Comparison of ENCODE assay signal across 10 cellular contexts in the genomic region with DNA sequence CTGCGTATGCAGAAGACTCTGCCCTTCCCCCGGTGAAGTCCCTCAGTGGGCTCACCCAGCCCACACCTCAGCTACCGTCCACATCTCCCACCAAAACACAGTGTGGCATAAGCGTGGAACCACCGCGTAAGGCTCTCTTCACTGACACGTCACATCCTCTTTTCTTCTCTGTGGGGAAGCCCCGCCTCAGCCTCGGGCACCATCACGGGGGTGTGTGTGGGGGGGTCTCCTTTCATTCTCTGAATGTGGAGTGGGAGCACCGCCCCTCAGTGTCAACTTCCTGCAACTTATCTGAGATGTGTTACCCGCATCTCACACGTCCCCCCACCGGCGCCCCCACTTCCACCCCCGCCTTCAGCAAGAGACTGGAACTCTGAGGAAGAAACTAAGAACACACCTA.
DNase-seq lines count a peak whose midpoint lies in the region; ATAC-seq and TF ChIP-seq lines count a peak whose summit lies in the region.
"Had no signal": no experiment of that assay in that cellular context is flagged by ENCODE, and none has a peak within 500 bp of the region (broad histone marks: within the 10 kb centered on the region; RNA-seq: fewer than 3 reads in every experiment).

No MANE protein-coding gene starts in this region.

- ATAC-seq in central memory CD8-positive, alpha-beta T cell (replicated peaks; ENCODE audit: extremely low read depth, poor library complexity, severe bottlenecking): peak; percentile 97
- ATAC-seq in GM21423 (IDR thresholded peaks at IDR 0.05; ENCODE audit: unreplicated experiment) (no peak), GM21723 (IDR thresholded peaks at IDR 0.05; ENCODE audit: unreplicated experiment) (no peak), HG03025 (IDR thresholded peaks at IDR 0.05; ENCODE audit: low FRiP score, unreplicated experiment) (no peak)

- no peaks in the 10 kb centered on the region for H3F3A ChIP-seq in DOHH2 (ENCODE audit: control insufficient read depth, insufficient read depth)

- no peaks in the 10 kb centered on the region for H4K20me1 ChIP-seq in DOHH2 (ENCODE audit: control insufficient read depth, insufficient read depth, low read depth, low read length)
- H4K20me1 ChIP-seq: BLaER1 treated with 17β-estradiol and CSF1 and Interleukin-3, amounts not matched to agents 10 nM and 100 nM had no signal

- no peaks in the 10 kb centered on the region for H3K9me2 ChIP-seq in DOHH2 (replicated peaks; ENCODE audit: control insufficient read depth, low read length)

- no peaks in the 10 kb centered on the region for H3K36me3 ChIP-seq in DOHH2 (ENCODE audit: control insufficient read depth, low read length)
- H3K36me3 ChIP-seq in vagina: no peaks in the 10 kb centered on the region
- H3K36me3 ChIP-seq: BLaER1 treated with 17β-estradiol and CSF1 and Interleukin-3, amounts not matched to agents 10 nM and 100 nM had no signal

- no peaks in the 10 kb centered on the region for H3K27me3 Mint-ChIP-seq in central memory CD8-positive, alpha-beta T cell

- peaks cover 8% of the 10 kb centered on the region for H3K36me3 Mint-ChIP-seq in central memory CD8-positive, alpha-beta T cell (ENCODE audit: insufficient read depth)

- no peak overlapping the region for H3K27ac ChIP-seq in DOHH2 (ENCODE audit: low read depth, low read length)
- no peak overlapping the region for H3K27ac ChIP-seq in vagina
- H3K27ac ChIP-seq: BLaER1 treated with 17β-estradiol and CSF1 and Interleukin-3, amounts not matched to agents 10 nM and 100 nM had no signal

- no peaks in the 10 kb centered on the region for H3K9me3 Mint-ChIP-seq in central memory CD8-positive, alpha-beta T cell
- H3K9me3 Mint-ChIP-seq: nephron had no signal

- H3K79me2 ChIP-seq in DOHH2 (ENCODE audit: control insufficient read depth, low read length): no peaks in the 10 kb centered on the region

- H3K27me3 ChIP-seq in DOHH2 (ENCODE audit: control insufficient read depth, low read length) (peaks cover 5% of the 10 kb centered on the region), vagina (no peaks in the 10 kb centered on the region)
- H3K27me3 ChIP-seq: BLaER1 treated with 17β-estradiol and CSF1 and Interleukin-3, amounts not matched to agents 10 nM and 100 nM had no signal

- H3K4me3 ChIP-seq in DOHH2 (ENCODE audit: low read length) (no peak overlapping the region), vagina (no peak overlapping the region)
- H3K4me3 ChIP-seq: BLaER1 treated with 17β-estradiol and CSF1 and Interleukin-3, amounts not matched to agents 10 nM and 100 nM had no signal

- peak overlapping the region; percentile 99 for H3K27ac Mint-ChIP-seq in central memory CD8-positive, alpha-beta T cell (ENCODE audit: low read depth)
- H3K27ac Mint-ChIP-seq: nephron had no signal

- H3K9me3 ChIP-seq in DOHH2 (ENCODE audit: control insufficient read depth, insufficient read depth, low read length) (no peaks in the 10 kb centered on the region), vagina (no peaks in the 10 kb centered on the region)

- peak overlapping the region; percentile 82 for H3K4me3 Mint-ChIP-seq in central memory CD8-positive, alpha-beta T cell
- H3K4me3 Mint-ChIP-seq: nephron had no signal

- no peak for TF ChIP-seq CTCF in DOHH2 (IDR thresholded peaks at IDR 0.05; ENCODE audit: low read depth, low read length, poor library complexity, severe bottlenecking)
- no peak for TF ChIP-seq CTCF in vagina (IDR thresholded peaks at IDR 0.05)

- DNase-seq in activated CD4-positive, alpha-beta T cell treated with anti-CD3 and anti-CD28 coated beads, Interleukin-2, amount 50 U/mL, for 4 hours: peak; percentile 72 to 78
- DNase-seq in central memory CD8-positive, alpha-beta T cell (ENCODE audit: low spot score in 2 of 2): peak; percentile 72 to 93
- DNase-seq in stimulated activated CD4-positive, alpha-beta T cell treated with anti-CD3 and anti-CD28 coated beads, Interleukin-4, amount 100 ng/mL, for 24 hours: peak; percentile 72
- DNase-seq in vagina (ENCODE audit: extremely low spot score in 2 of 2): no peak

- peaks cover 32% of the 10 kb centered on the region for H3K4me1 Mint-ChIP-seq in central memory CD8-positive, alpha-beta T cell
- H3K4me1 Mint-ChIP-seq: nephron had no signal

- H3K4me2 ChIP-seq in DOHH2 (ENCODE audit: low read length): peak overlapping the region; percentile 6; the same call in 1 of the 2 replicates
- H3K4me2 ChIP-seq: BLaER1 treated with 17β-estradiol and CSF1 and Interleukin-3, amounts not matched to agents 10 nM and 100 nM had no signal

- TF ChIP-seq POLR2A in vagina (IDR thresholded peaks at IDR 0.05): no peak

- no peaks in the 10 kb centered on the region for H3K4me1 ChIP-seq in DOHH2 (ENCODE audit: control insufficient read depth, low read length)
- no peaks in the 10 kb centered on the region for H3K4me1 ChIP-seq in vagina

- intact Hi-C loops in vagina (cut with DNase I): no loop called here

Comparison
In these comparisons a context has a peak if more than half of its experiments do, and no peak if none do; other contexts are left out.
1. DNase-seq: peak in activated CD4-positive, alpha-beta T cell treated with anti-CD3 and anti-CD28 coated beads, Interleukin-2, amount 50 U/mL, for 4 hours (2 of 2), central memory CD8-positive, alpha-beta T cell (2 of 2) and stimulated activated CD4-positive, alpha-beta T cell treated with anti-CD3 and anti-CD28 coated beads, Interleukin-4, amount 100 ng/mL, for 24 hours (single experiment); none in vagina (0 of 2).